In the genomic region with DNA sequence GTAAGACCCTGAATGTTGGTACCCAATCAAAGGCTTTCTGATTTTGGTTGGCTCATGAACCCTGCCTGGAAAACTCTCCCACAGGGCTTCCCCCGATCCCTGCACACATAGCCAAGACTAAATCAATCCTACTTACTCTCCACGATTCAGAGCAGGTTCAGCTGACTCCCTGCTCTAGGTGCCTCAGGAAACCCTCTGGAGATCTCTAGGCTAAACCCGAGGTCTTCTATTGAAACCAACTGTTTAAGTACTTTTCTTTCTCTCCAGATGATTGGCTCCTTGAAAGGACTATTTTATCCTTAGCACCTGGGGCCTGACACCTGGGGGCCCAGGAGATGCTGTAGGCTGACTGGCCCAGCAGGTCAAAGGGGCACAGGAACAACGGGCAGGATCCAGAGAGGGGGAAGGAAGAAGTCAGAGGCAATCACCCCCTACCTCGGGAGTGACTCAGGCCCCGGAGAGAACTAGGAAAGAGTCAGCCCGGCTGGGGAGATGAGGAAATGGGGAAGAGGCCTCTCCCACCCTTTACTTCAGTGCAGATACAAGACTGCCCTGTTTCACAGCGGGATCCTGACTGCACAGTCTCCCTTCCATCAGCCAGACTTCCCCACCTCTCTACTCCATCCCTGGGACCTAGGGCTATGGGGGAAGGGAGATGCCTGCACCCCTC, we compare ENCODE assay signal across 1 cellular context.
TF ChIP-seq lines count a peak whose summit lies in the region.

No MANE protein-coding gene starts in this region.

TF ChIP-seq in HCT116, 20 proteins besides CTCF, POLR2A, EP300 and RAD21:
- TF ChIP-seq TCF7L2 (IDR thresholded peaks at IDR 0.05; ENCODE audit: borderline replicate concordance, extremely low read depth, insufficient read depth, insufficient read length) = no peak
